Comparison of ENCODE assay signal across 13 cellular contexts in the genomic region with DNA sequence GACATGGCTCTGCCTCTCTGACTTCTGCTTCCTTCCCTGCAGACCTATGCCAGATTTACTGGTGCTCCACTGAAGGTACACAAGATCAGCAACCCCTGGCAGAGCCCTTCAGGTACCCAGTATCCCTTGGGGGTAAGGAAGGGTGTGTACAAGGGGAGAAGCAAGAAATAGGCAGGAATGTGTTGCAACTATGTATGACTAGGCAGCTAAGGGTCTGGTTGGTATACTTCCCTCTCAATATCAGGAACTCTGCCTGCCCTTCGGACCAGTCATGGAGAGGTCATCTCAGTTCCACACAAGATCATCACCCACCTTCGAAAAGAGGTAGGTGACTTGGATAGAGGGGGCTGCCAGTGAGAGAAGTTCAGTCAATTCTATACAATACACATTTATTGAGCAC. TPM values are rescaled to one million over a fixed set of nuclear protein-coding genes. Genes with fewer than 3 reads are reported as not detected.
A peak's percentile ranks its signal among the peaks of the same experiment; 100 is the strongest.
DNase-seq lines count a peak whose midpoint lies in the region; ATAC-seq, FAIRE-seq and TF ChIP-seq lines count a peak whose summit lies in the region.
"Had no signal": no experiment of that assay in that cellular context is flagged by ENCODE, and none has a peak within 500 bp of the region (broad histone marks: within the 10 kb centered on the region; RNA-seq: fewer than 3 reads in every experiment).

No MANE protein-coding gene starts in this region.

- H2AFZ ChIP-seq in GM23338 = no peak overlapping the region
- no peak overlapping the region for H2AFZ ChIP-seq in keratinocyte (ENCODE audit: control insufficient read depth, low read length)

- H3K79me2 ChIP-seq in GM23338 (replicated peaks; ENCODE audit: insufficient read depth) (0 out of 2 replicates have a peak, but pooled peaks cover 7% of the 10 kb centered on the region), keratinocyte (ENCODE audit: control insufficient read depth, insufficient read depth, low read length) (peaks cover 12% of the 10 kb centered on the region)

- H3F3A ChIP-seq in GM23338 (replicated peaks; ENCODE audit: low read depth) = peaks cover 16% of the 10 kb centered on the region

- no peak for FAIRE-seq in keratinocyte (lab: Jason Lieb, UNC)
- FAIRE-seq: colon, H1 had no signal

- no peaks in the 10 kb centered on the region; the same call in none of the 3 replicates for H3K9me3 Mint-ChIP-seq in GM23338
- H3K9me3 Mint-ChIP-seq in T-cell = no peaks in the 10 kb centered on the region
- H3K9me3 Mint-ChIP-seq: stimulated activated naive CD8-positive, alpha-beta T cell treated with anti-CD3 and anti-CD28 coated beads, Interleukin-15, amount 100 ng/mL, for 72 hours had no signal

- H3K4me1 Mint-ChIP-seq in GM23338 = peaks cover 29% of the 10 kb centered on the region
- H3K4me1 Mint-ChIP-seq in T-cell = peaks cover 18 to 28% (median 26%) of the 10 kb centered on the region in 3 donors

- H3K27ac Mint-ChIP-seq in GM23338 = no peak overlapping the region
- peak overlapping the region in 1 of 2 donors; percentile 60 for H3K27ac Mint-ChIP-seq in T-cell

- no peak for DNase-seq in GM23338 (ENCODE audit: low spot score)
- no peak for DNase-seq in T-cell
- no peak for DNase-seq in keratinocyte (ENCODE audit: low read depth, low spot score)
- DNase-seq in thyroid gland = no peak
- DNase-seq: NCI-H187; SHP77; stimulated activated naive CD8-positive, alpha-beta T cell treated with anti-CD3 and anti-CD28 coated beads, Interleukin-15, amount 100 ng/mL, for 72 hours had no signal

- no peak for TF ChIP-seq CTCF in GM23338 (conservative IDR thresholded peaks at IDR 0.05; ENCODE audit: low read depth in 2 of 2)
- no peak for TF ChIP-seq CTCF in keratinocyte (optimal IDR thresholded peaks at IDR 0.05 in 1 of 3, IDR thresholded peaks at IDR 0.05 in 1 of 3, conservative IDR thresholded peaks at IDR 0.05 in 1 of 3; ENCODE audit: extremely low read depth in 1 of 3, insufficient read depth in 2 of 3, low read length in 3 of 3)
- no peak for TF ChIP-seq CTCF in thyroid gland (IDR thresholded peaks at IDR 0.05)

- H4K20me1 ChIP-seq in BLaER1 (no peaks in the 10 kb centered on the region), GM23338 (replicated peaks; ENCODE audit: insufficient read depth) (no peaks in the 10 kb centered on the region; the same call in 1 of the 2 replicates), keratinocyte (ENCODE audit: control insufficient read depth, extremely low read depth, insufficient read depth, low read length) (no peaks in the 10 kb centered on the region)

- H3K4me3 ChIP-seq in BLaER1 (no peak overlapping the region), GM23338 (0 out of 2 replicates have a peak overlapping the region, but pooled peaks have one; percentile 99), keratinocyte (ENCODE audit: control insufficient read depth in 2 of 3, extremely low read depth in 1 of 3, insufficient read depth in 2 of 3, low read depth in 1 of 3, low read length in 3 of 3) (peak overlapping the region in 2 of 3 experiments; percentile 66 to 90), thyroid gland (replicated peaks in 1 of 3) (no peak overlapping the region)

- H3K36me3 ChIP-seq in BLaER1 (peaks cover 30% of the 10 kb centered on the region), GM23338 (ENCODE audit: insufficient read depth) (no peaks in the 10 kb centered on the region), keratinocyte (ENCODE audit: control insufficient read depth in 2 of 2, extremely low read depth in 1 of 2, insufficient read depth in 2 of 2, low read length in 2 of 2) (peaks cover 1 to 5% of the 10 kb centered on the region in 2 experiments), thyroid gland (no peaks in the 10 kb centered on the region)

- intact Hi-C loops in thyroid gland (cut with DNase I) = no loop called here

- H3K9me1 ChIP-seq in keratinocyte (ENCODE audit: control insufficient read depth, extremely low read depth, insufficient read depth, low read length) = no peaks in the 10 kb centered on the region

- H3K4me1 ChIP-seq in BLaER1 = peaks cover 42% of the 10 kb centered on the region
- peaks cover 21% of the 10 kb centered on the region for H3K4me1 ChIP-seq in GM23338 (ENCODE audit: insufficient read depth)
- H3K4me1 ChIP-seq in keratinocyte (ENCODE audit: control insufficient read depth, extremely low read depth, insufficient read depth, low read length) = peaks cover 22% of the 10 kb centered on the region
- peaks cover 23 to 26% of the 10 kb centered on the region in 2 donors for H3K4me1 ChIP-seq in thyroid gland

- H3K9me3 ChIP-seq in BLaER1 (no peaks in the 10 kb centered on the region), keratinocyte (ENCODE audit: control insufficient read depth, low read depth, low read length) (no peaks in the 10 kb centered on the region), thyroid gland (no peaks in the 10 kb centered on the region)

- H3K27ac ChIP-seq in BLaER1 = no peak overlapping the region
- no peak overlapping the region for H3K27ac ChIP-seq in GM23338 (ENCODE audit: low read depth)
- H3K27ac ChIP-seq in keratinocyte (ENCODE audit: control insufficient read depth, insufficient read depth, low read length) = peak overlapping the region; percentile 94
- H3K27ac ChIP-seq in thyroid gland = no peak overlapping the region

- H3K9me2 ChIP-seq in GM23338 (ENCODE audit: insufficient read depth) = no peaks in the 10 kb centered on the region

- dilution Hi-C loops in keratinocyte (cut with MboI; ENCODE audit: extremely low pct_ligation_motif_present, low sequenced_read_pairs) = no loop called here

- peak overlapping the region; percentile 99 for H3K4me2 ChIP-seq in BLaER1
- no peak overlapping the region for H3K4me2 ChIP-seq in GM23338
- H3K4me2 ChIP-seq in keratinocyte (ENCODE audit: control insufficient read depth, extremely low read depth, insufficient read depth, low read depth, low read length) = peak overlapping the region; percentile 100

- 92% methylated on average over 2 of the region's 2 CpGs for WGBS in thyroid gland, 2 donors

- CTCF ChIA-PET in T-cell (lab: Charles Lee) = no interaction called here

- ATAC-seq in GM23338 = no peak
- ATAC-seq in T-cell (replicated peaks in 1 of 4) = no peak
- no peak for ATAC-seq in GM21526 (IDR thresholded peaks at IDR 0.05; ENCODE audit: low FRiP score, unreplicated experiment)
- ATAC-seq in HG02970 (IDR thresholded peaks at IDR 0.05; ENCODE audit: low FRiP score, unreplicated experiment) = no peak
- ATAC-seq in GM21447 (IDR thresholded peaks at IDR 0.05; ENCODE audit: unreplicated experiment) = no peak
- ATAC-seq: stimulated activated naive CD8-positive, alpha-beta T cell treated with anti-CD3 and anti-CD28 coated beads, Interleukin-15, amount 100 ng/mL, for 72 hours had no signal

- H3K27me3 ChIP-seq in BLaER1 = no peaks in the 10 kb centered on the region
- peaks cover 6% of the 10 kb centered on the region; the same call in 1 of the 2 replicates for H3K27me3 ChIP-seq in GM23338 (ENCODE audit: insufficient read depth)
- no peaks in the 10 kb centered on the region for H3K27me3 ChIP-seq in keratinocyte (ENCODE audit: control insufficient read depth, extremely low read depth, insufficient read depth, low read length)
- H3K27me3 ChIP-seq in thyroid gland = no peaks in the 10 kb centered on the region

- POLR2A ChIA-PET in T-cell (lab: Charles Lee) = no interaction called here

- no peak for TF ChIP-seq POLR2A in thyroid gland (IDR thresholded peaks at IDR 0.05)

- peaks cover 10% of the 10 kb centered on the region; the same call in 2 of the 3 replicates for H3K36me3 Mint-ChIP-seq in GM23338 (ENCODE audit: low read depth)
- peaks cover 7% of the 10 kb centered on the region for H3K36me3 Mint-ChIP-seq in T-cell

- H3K9ac ChIP-seq in BLaER1 (no peak overlapping the region), keratinocyte (ENCODE audit: control insufficient read depth, extremely low read depth, insufficient read depth, low read length) (peak overlapping the region; percentile 98)

- H3K4me3 Mint-ChIP-seq in GM23338 (peak overlapping the region; percentile 88), T-cell (peak overlapping the region; percentile 51 to 84 (median 80))

- H3K27me3 Mint-ChIP-seq in GM23338 (ENCODE audit: insufficient read depth, low read depth, poor library complexity) (peaks cover 38% of the 10 kb centered on the region), T-cell (no peaks in the 10 kb centered on the region)
- H3K27me3 Mint-ChIP-seq: stimulated activated naive CD8-positive, alpha-beta T cell treated with anti-CD3 and anti-CD28 coated beads, Interleukin-15, amount 100 ng/mL, for 72 hours had no signal

RNA-seq across cellular contexts. Expression of gene MTX1, which starts 1.8 kb away (rescaled TPM):
- 66.7 and 77.7 TPM in 2 replicates for total RNA-seq in GM23338 (2014; rRNA removed; shearing (Covaris generic))
- polyA plus RNA-seq in GM23338 (2016; fragmentation: Nextera tagmentation; extraction: Ambion mirVana) (106 and 109 TPM in 2 replicates), keratinocyte (43.4 to 69.9 TPM (median 59.5 TPM) in 3 replicates)
- total RNA-seq in T-cell (10 to 100 TPM; 20.4 to 28.4 (median 25.1) TPM), thyroid gland (10 to 100 TPM; 37.9 to 75.5 (median 52.1) TPM)
- 3.8 TPM for polyA plus RNA-seq in keratinocyte (2011; ENCODE audit: low read depth)
- 36.1 and 59.2 TPM in 2 replicates for polyA plus RNA-seq in keratinocyte (2011; cell fraction: cytosol; rRNA removed)
- polyA plus RNA-seq in keratinocyte (2011; cell fraction: nucleus; rRNA removed) = 31.1 and 36.4 TPM in 2 replicates
- 36.9 and 60.2 TPM in 2 replicates for polyA plus RNA-seq in keratinocyte (2012; ENCODE audit: low replicate concordance)
- 34.7 to 71.9 TPM (median 51.0 TPM) in 3 replicates for polyA minus RNA-seq in keratinocyte
- polyA minus RNA-seq in keratinocyte (2011; cell fraction: cytosol; rRNA and poly(A)+ RNA removed) = 60.6 TPM
- 16.4 and 18.3 TPM in 2 replicates for polyA minus RNA-seq in keratinocyte (2011; cell fraction: nucleus; rRNA and poly(A)+ RNA removed)

RNA-seq across cellular contexts. Expression of gene THBS3, which starts 2.6 kb away (rescaled TPM):
- 1.2 and 6.3 TPM in 2 replicates for total RNA-seq in GM23338 (2014; rRNA removed; shearing (Covaris generic))
- polyA plus RNA-seq in GM23338 (2016; fragmentation: Nextera tagmentation; extraction: Ambion mirVana) = 4.3 and 5.0 TPM in 2 replicates
- 10 to 100 TPM; 24.1 to 43.9 (median 34.0) TPM for total RNA-seq in T-cell
- polyA plus RNA-seq in keratinocyte = 14.4 to 36.0 TPM (median 16.2 TPM) in 3 replicates
- polyA plus RNA-seq in keratinocyte (2011; ENCODE audit: low read depth) = 25.5 TPM
- polyA plus RNA-seq in keratinocyte (2011; cell fraction: cytosol; rRNA removed) = 6.5 and 8.4 TPM in 2 replicates
- 99.2 and 112 TPM in 2 replicates for polyA plus RNA-seq in keratinocyte (2011; cell fraction: nucleus; rRNA removed)
- polyA plus RNA-seq in keratinocyte (2012; ENCODE audit: low replicate concordance) = 11.8 and 32.9 TPM in 2 replicates
- polyA minus RNA-seq in keratinocyte = 23.7 to 34.4 TPM (median 27.5 TPM) in 3 replicates
- polyA minus RNA-seq in keratinocyte (2011; cell fraction: cytosol; rRNA and poly(A)+ RNA removed) = 12.5 TPM
- 22.6 and 28.6 TPM in 2 replicates for polyA minus RNA-seq in keratinocyte (2011; cell fraction: nucleus; rRNA and poly(A)+ RNA removed)
- 10 to 100 TPM in 3 of 4 donors, 1 to 10 TPM in 1; 8.5 to 25.7 (median 18.2) TPM for total RNA-seq in thyroid gland

RNA-seq across cellular contexts. Expression of gene TRIM46, which starts 36.7 kb away (rescaled TPM):
- total RNA-seq in GM23338 (2014; rRNA removed; shearing (Covaris generic)) = 15.4 and 18.8 TPM in 2 replicates
- 7.4 and 8.1 TPM in 2 replicates for polyA plus RNA-seq in GM23338 (2016; fragmentation: Nextera tagmentation; extraction: Ambion mirVana)
- 10 to 100 TPM in 2 of 5 donors, 1 to 10 TPM in 3; 5.1 to 12.2 (median 9.8) TPM for total RNA-seq in T-cell
- 1.6 to 4.5 TPM (median 1.7 TPM) in 3 replicates for polyA plus RNA-seq in keratinocyte
- 0.31 TPM for polyA plus RNA-seq in keratinocyte (2011; ENCODE audit: low read depth)
- 1.3 and 2.6 TPM in 2 replicates for polyA plus RNA-seq in keratinocyte (2011; cell fraction: cytosol; rRNA removed)
- polyA plus RNA-seq in keratinocyte (2011; cell fraction: nucleus; rRNA removed) = 9.1 and 14.9 TPM in 2 replicates
- 0.32 and 2.1 TPM in 2 replicates for polyA plus RNA-seq in keratinocyte (2012; ENCODE audit: low replicate concordance)
- polyA minus RNA-seq in keratinocyte = 3.2 to 6.3 TPM (median 4.0 TPM) in 3 replicates
- polyA minus RNA-seq in keratinocyte (2011; cell fraction: cytosol; rRNA and poly(A)+ RNA removed) = 4.6 TPM
- polyA minus RNA-seq in keratinocyte (2011; cell fraction: nucleus; rRNA and poly(A)+ RNA removed) = 6.1 and 8.1 TPM in 2 replicates
- total RNA-seq in thyroid gland = under 1 TPM in 1 of 4 donors, not detected in 3; 0.45 TPM

RNA-seq across cellular contexts. Expression of gene KRTCAP2, which starts 37.2 kb away (rescaled TPM):
- total RNA-seq in GM23338 (2014; rRNA removed; shearing (Covaris generic)) = 101 and 106 TPM in 2 replicates
- 579 and 628 TPM in 2 replicates for polyA plus RNA-seq in GM23338 (2016; fragmentation: Nextera tagmentation; extraction: Ambion mirVana)
- 100 to 1,000 TPM in 4 of 5 donors, 10 to 100 TPM in 1; 93.6 to 150 (median 138) TPM for total RNA-seq in T-cell
- 99.1 to 183 TPM (median 127 TPM) in 3 replicates for polyA plus RNA-seq in keratinocyte
- polyA plus RNA-seq in keratinocyte (2011; ENCODE audit: low read depth) = 30.8 TPM
- 176 and 199 TPM in 2 replicates for polyA plus RNA-seq in keratinocyte (2011; cell fraction: cytosol; rRNA removed)
- polyA plus RNA-seq in keratinocyte (2011; cell fraction: nucleus; rRNA removed) = 136 and 150 TPM in 2 replicates
- 216 and 229 TPM in 2 replicates for polyA plus RNA-seq in keratinocyte (2012; ENCODE audit: low replicate concordance)
- 140 to 403 TPM (median 203 TPM) in 3 replicates for polyA minus RNA-seq in keratinocyte
- polyA minus RNA-seq in keratinocyte (2011; cell fraction: cytosol; rRNA and poly(A)+ RNA removed) = 199 TPM
- polyA minus RNA-seq in keratinocyte (2011; cell fraction: nucleus; rRNA and poly(A)+ RNA removed) = 30.2 and 35.8 TPM in 2 replicates
- total RNA-seq in thyroid gland = 100 to 1,000 TPM in 3 of 4 donors, 10 to 100 TPM in 1; 79.8 to 263 (median 162) TPM

RNA-seq across cellular contexts. Expression of gene ENTREP3, which starts 45.0 kb away (rescaled TPM):
- total RNA-seq in GM23338 (2014; rRNA removed; shearing (Covaris generic)) = 34.7 and 46.3 TPM in 2 replicates
- polyA plus RNA-seq in GM23338 (2016; fragmentation: Nextera tagmentation; extraction: Ambion mirVana) = 18.6 and 19.5 TPM in 2 replicates
- total RNA-seq in T-cell = 10 to 100 TPM; 10.2 to 17.3 (median 15.5) TPM
- polyA plus RNA-seq in keratinocyte = 8.8 to 12.6 TPM (median 9.2 TPM) in 3 replicates
- 5.9 TPM for polyA plus RNA-seq in keratinocyte (2011; ENCODE audit: low read depth)
- 13.5 and 25.2 TPM in 2 replicates for polyA plus RNA-seq in keratinocyte (2011; cell fraction: cytosol; rRNA removed)
- polyA plus RNA-seq in keratinocyte (2011; cell fraction: nucleus; rRNA removed) = 22.5 and 30.8 TPM in 2 replicates
- polyA plus RNA-seq in keratinocyte (2012; ENCODE audit: low replicate concordance) = 26.2 and 38.0 TPM in 2 replicates
- 7.4 to 47.3 TPM (median 8.8 TPM) in 3 replicates for polyA minus RNA-seq in keratinocyte
- polyA minus RNA-seq in keratinocyte (2011; cell fraction: cytosol; rRNA and poly(A)+ RNA removed) = 32.0 TPM
- polyA minus RNA-seq in keratinocyte (2011; cell fraction: nucleus; rRNA and poly(A)+ RNA removed) = 13.2 and 13.6 TPM in 2 replicates
- 10 to 100 TPM in 1 of 4 donors, 1 to 10 TPM in 3; 5.6 to 12.0 (median 7.8) TPM for total RNA-seq in thyroid gland

Comparison
In these comparisons a context has a peak if more than half of its experiments do, and no peak if none do; other contexts are left out.
1. H3K4me3 ChIP-seq: peak in GM23338 (single experiment) and keratinocyte (2 of 3); none in BLaER1 (single experiment) and thyroid gland (0 of 3).
2. RNA of gene TRIM46, which starts 36.7 kb away (total RNA-seq): 15.4 to 18.8 TPM in GM23338 and 5.1 to 12.2 TPM in T-cell; 0.45 TPM in thyroid gland; every median in the first group is over 4 times any median in the second.